ENCODE assay signal across 7 cellular contexts in the genomic region with DNA sequence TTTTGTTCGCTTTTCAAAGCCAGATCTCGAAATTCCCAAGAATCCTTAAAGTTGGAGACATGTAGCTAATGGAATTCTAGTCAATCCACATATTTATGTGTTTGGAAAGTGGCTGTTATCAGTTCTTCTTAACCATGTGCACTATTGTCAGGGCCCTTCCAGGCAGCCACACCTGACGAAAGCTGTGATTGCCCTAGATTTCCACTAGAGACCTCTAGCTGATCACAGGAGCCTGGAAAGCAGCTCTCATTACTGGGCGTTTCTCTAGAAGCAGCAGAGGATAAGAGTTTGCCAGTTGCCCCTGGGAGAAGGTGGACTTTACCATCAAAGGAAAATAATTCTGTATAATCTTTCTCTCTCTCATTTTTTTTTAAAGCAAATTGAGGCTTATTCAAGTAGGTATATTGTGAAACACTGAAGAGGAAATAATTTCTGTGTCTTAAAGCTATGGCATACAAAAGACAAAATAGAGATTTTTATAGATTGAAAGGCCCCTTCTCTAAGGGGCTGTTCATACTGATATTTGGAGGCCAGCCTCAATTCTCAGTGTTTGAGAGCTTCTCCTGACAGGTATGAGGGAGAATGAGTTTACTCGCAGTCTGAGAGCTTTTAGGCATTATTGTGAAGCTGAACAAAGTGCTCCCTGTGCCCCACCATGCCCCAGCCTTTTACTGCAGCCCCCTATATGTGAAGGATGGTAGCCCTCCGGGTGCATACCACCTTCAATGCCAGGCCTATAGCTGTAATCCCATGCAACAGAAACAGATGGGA.
DNase-seq lines count a peak whose midpoint lies in the region; ATAC-seq and TF ChIP-seq lines count a peak whose summit lies in the region.

No MANE protein-coding gene starts in this region.

- H2AFZ ChIP-seq in GM23338: peak overlapping the region; percentile 18; the same call in 1 of the 2 replicates

- intact Hi-C loops in left lung (cut with DNase I): loop anchor here in 1 of 2 donors (10.0 kb wide), 1 partner anchor 567 kb away; no protein-coding TSS in a partner anchor
- intact Hi-C loops in activated T-helper 2 cell treated with anti-CD3 and anti-CD28 coated beads, Interferon-gamma antibody, Interleukin-2, Interleukin-4, amounts not matched to agents 10 μg/mL and 5 μg/mL and 100 μg/mL, durations not matched to agents 14 hours and 24 hours and 36 hours (cut with micrococcal nuclease): no loop called here

- DNase-seq in GM23338 (ENCODE audit: low spot score): peak; percentile 74
- DNase-seq in NCI-H226: peak; percentile 80
- peak; percentile 70 to 73 for DNase-seq in cardiac fibroblast (ENCODE audit: low read depth in 2 of 2)
- no peak for DNase-seq in left lung
- no peak for DNase-seq in OCI-M2 (lab: John Stamatoyannopoulos, UW; ENCODE audit: unreplicated experiment)
- DNase-seq in activated T-helper 2 cell treated with anti-CD3 and anti-CD28 coated beads, Interferon-gamma antibody, Interleukin-2, Interleukin-4, amounts not matched to agents 10 μg/mL and 5 μg/mL and 100 μg/mL, durations not matched to agents 14 hours and 24 hours and 36 hours (ENCODE audit: low spot score): no peak

- no peak overlapping the region for H3K4me2 ChIP-seq in GM23338

- no peaks in the 10 kb centered on the region for H3K9me3 Mint-ChIP-seq in GM23338
- H3K9me3 Mint-ChIP-seq in activated T-helper 2 cell treated with anti-CD3 and anti-CD28 coated beads, Interferon-gamma antibody, Interleukin-2, Interleukin-4, amounts not matched to agents 10 μg/mL and 5 μg/mL and 100 μg/mL, durations not matched to agents 14 hours and 24 hours and 36 hours: no peaks in the 10 kb centered on the region

- TF ChIP-seq CTCF in GM23338 (conservative IDR thresholded peaks at IDR 0.05; ENCODE audit: low read depth in 2 of 2) (peak; percentile 61 to 78), cardiac fibroblast (IDR thresholded peaks at IDR 0.05; ENCODE audit: low read depth, low read length) (peak; percentile 67), left lung (IDR thresholded peaks at IDR 0.05) (peak; percentile 30 to 48)

- peaks cover 35% of the 10 kb centered on the region for H3K4me1 ChIP-seq in GM23338 (ENCODE audit: insufficient read depth)
- peaks cover 0 to 3% of the 10 kb centered on the region in 2 donors for H3K4me1 ChIP-seq in left lung

- H3F3A ChIP-seq in GM23338 (replicated peaks; ENCODE audit: low read depth): no peaks in the 10 kb centered on the region

- ATAC-seq in GM23338 (peak; percentile 96), left lung (peak; percentile 96), GM18907 (IDR thresholded peaks at IDR 0.05; ENCODE audit: unreplicated experiment) (no peak)

- no peak overlapping the region for H3K27ac ChIP-seq in GM23338 (ENCODE audit: low read depth)
- no peak overlapping the region for H3K27ac ChIP-seq in left lung

- H3K36me3 Mint-ChIP-seq in GM23338 (ENCODE audit: low read depth): no peaks in the 10 kb centered on the region
- H3K36me3 Mint-ChIP-seq in activated T-helper 2 cell treated with anti-CD3 and anti-CD28 coated beads, Interferon-gamma antibody, Interleukin-2, Interleukin-4, amounts not matched to agents 10 μg/mL and 5 μg/mL and 100 μg/mL, durations not matched to agents 14 hours and 24 hours and 36 hours (ENCODE audit: low read depth): no peaks in the 10 kb centered on the region

- H3K27me3 Mint-ChIP-seq in GM23338 (ENCODE audit: insufficient read depth, low read depth, poor library complexity): peaks cover 1% of the 10 kb centered on the region
- H3K27me3 Mint-ChIP-seq in activated T-helper 2 cell treated with anti-CD3 and anti-CD28 coated beads, Interferon-gamma antibody, Interleukin-2, Interleukin-4, amounts not matched to agents 10 μg/mL and 5 μg/mL and 100 μg/mL, durations not matched to agents 14 hours and 24 hours and 36 hours (ENCODE audit: low read depth): peaks cover 4% of the 10 kb centered on the region

- H3K4me3 Mint-ChIP-seq in GM23338: no peak overlapping the region
- no peak overlapping the region for H3K4me3 Mint-ChIP-seq in activated T-helper 2 cell treated with anti-CD3 and anti-CD28 coated beads, Interferon-gamma antibody, Interleukin-2, Interleukin-4, amounts not matched to agents 10 μg/mL and 5 μg/mL and 100 μg/mL, durations not matched to agents 14 hours and 24 hours and 36 hours (ENCODE audit: low read depth)

- 0 out of 2 replicates have a peak, but pooled peaks cover 2% of the 10 kb centered on the region for H3K9me2 ChIP-seq in GM23338 (ENCODE audit: insufficient read depth)

- H3K4me1 Mint-ChIP-seq in GM23338: peaks cover 39% of the 10 kb centered on the region
- no peaks in the 10 kb centered on the region for H3K4me1 Mint-ChIP-seq in activated T-helper 2 cell treated with anti-CD3 and anti-CD28 coated beads, Interferon-gamma antibody, Interleukin-2, Interleukin-4, amounts not matched to agents 10 μg/mL and 5 μg/mL and 100 μg/mL, durations not matched to agents 14 hours and 24 hours and 36 hours (ENCODE audit: low read depth)

- no peak overlapping the region for H3K27ac Mint-ChIP-seq in GM23338
- no peak overlapping the region for H3K27ac Mint-ChIP-seq in activated T-helper 2 cell treated with anti-CD3 and anti-CD28 coated beads, Interferon-gamma antibody, Interleukin-2, Interleukin-4, amounts not matched to agents 10 μg/mL and 5 μg/mL and 100 μg/mL, durations not matched to agents 14 hours and 24 hours and 36 hours

- H3K4me3 ChIP-seq in GM23338 (no peak overlapping the region), cardiac fibroblast (replicated peaks in 1 of 2; ENCODE audit: low read depth in 2 of 2, low read length in 2 of 2) (no peak overlapping the region), left lung (no peak overlapping the region)

- no peaks in the 10 kb centered on the region for H3K27me3 ChIP-seq in GM23338 (ENCODE audit: insufficient read depth)
- no peaks in the 10 kb centered on the region for H3K27me3 ChIP-seq in left lung

- no peaks in the 10 kb centered on the region for H3K9me3 ChIP-seq in left lung

- H3K36me3 ChIP-seq in GM23338 (ENCODE audit: insufficient read depth) (no peaks in the 10 kb centered on the region), left lung (no peaks in the 10 kb centered on the region)

- H4K20me1 ChIP-seq in GM23338 (replicated peaks; ENCODE audit: insufficient read depth): no peaks in the 10 kb centered on the region

- no peaks in the 10 kb centered on the region for H3K79me2 ChIP-seq in GM23338 (replicated peaks; ENCODE audit: insufficient read depth)

TF ChIP-seq in GM23338, 12 proteins besides CTCF, POLR2A, EP300 and RAD21:
- TF ChIP-seq ZNF331 (CRISPR knock-in tag; IDR thresholded peaks at IDR 0.05; ENCODE audit: low read depth): no peak
- no peak for TF ChIP-seq EZH2phosphoT487 (IDR thresholded peaks at IDR 0.05; ENCODE audit: unreplicated experiment)
- TF ChIP-seq POLR2AphosphoS5 (IDR thresholded peaks at IDR 0.05; ENCODE audit: low read depth): no peak
- no peak for TF ChIP-seq JUNB (IDR thresholded peaks at IDR 0.05; ENCODE audit: unreplicated experiment)
- TF ChIP-seq, protein P1, sequence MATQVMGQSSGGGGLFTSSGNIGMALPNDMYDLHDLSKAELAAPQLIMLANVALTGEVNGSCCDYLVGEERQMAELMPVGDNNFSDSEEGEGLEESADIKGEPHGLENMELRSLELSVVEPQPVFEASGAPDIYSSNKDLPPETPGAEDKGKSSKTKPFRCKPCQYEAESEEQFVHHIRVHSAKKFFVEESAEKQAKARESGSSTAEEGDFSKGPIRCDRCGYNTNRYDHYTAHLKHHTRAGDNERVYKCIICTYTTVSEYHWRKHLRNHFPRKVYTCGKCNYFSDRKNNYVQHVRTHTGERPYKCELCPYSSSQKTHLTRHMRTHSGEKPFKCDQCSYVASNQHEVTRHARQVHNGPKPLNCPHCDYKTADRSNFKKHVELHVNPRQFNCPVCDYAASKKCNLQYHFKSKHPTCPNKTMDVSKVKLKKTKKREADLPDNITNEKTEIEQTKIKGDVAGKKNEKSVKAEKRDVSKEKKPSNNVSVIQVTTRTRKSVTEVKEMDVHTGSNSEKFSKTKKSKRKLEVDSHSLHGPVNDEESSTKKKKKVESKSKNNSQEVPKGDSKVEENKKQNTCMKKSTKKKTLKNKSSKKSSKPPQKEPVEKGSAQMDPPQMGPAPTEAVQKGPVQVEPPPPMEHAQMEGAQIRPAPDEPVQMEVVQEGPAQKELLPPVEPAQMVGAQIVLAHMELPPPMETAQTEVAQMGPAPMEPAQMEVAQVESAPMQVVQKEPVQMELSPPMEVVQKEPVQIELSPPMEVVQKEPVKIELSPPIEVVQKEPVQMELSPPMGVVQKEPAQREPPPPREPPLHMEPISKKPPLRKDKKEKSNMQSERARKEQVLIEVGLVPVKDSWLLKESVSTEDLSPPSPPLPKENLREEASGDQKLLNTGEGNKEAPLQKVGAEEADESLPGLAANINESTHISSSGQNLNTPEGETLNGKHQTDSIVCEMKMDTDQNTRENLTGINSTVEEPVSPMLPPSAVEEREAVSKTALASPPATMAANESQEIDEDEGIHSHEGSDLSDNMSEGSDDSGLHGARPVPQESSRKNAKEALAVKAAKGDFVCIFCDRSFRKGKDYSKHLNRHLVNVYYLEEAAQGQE (IDR thresholded peaks at IDR 0.05; ENCODE audit: unreplicated experiment): no peak

Comparison
In these comparisons a context has a peak if more than half of its experiments do, and no peak if none do; other contexts are left out.
1. DNase-seq: peak in GM23338 (single experiment), NCI-H226 (single experiment) and cardiac fibroblast (2 of 2); none in left lung (0 of 2), OCI-M2 (single experiment) and activated T-helper 2 cell treated with anti-CD3 and anti-CD28 coated beads, Interferon-gamma antibody, Interleukin-2, Interleukin-4, amounts not matched to agents 10 μg/mL and 5 μg/mL and 100 μg/mL, durations not matched to agents 14 hours and 24 hours and 36 hours (single experiment).
2. Peak in every context shown above with its lines, with median percentiles within 50 percentile points of each other: CTCF ChIP-seq.